In the genomic region with DNA sequence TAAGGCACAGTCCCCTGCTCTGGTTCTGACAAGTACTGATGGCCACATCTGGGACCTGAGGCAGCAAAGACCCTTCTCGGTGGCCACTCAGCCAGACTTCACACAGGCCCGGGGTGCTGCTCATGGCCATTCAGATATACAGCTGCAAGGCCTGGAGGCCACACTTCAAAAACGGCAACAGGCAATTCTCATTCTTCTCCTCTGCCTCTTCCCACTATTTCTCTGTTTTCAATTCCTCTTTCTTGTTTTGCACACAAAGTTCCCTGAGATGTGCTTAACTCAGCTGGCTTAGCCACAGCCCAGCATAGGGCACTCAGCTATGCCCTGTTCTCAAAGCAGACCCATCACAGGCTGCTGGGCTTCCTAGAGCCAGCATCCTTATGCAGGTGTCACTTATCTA, we compare ENCODE assay signal across 1 cellular context.
TF ChIP-seq lines count a peak whose summit lies in the region.

No MANE protein-coding gene starts in this region.

TF ChIP-seq in GM12878, 131 proteins besides CTCF, POLR2A, EP300 and RAD21 (continued from another document):
- TF ChIP-seq RELB (IDR thresholded peaks at IDR 0.05; ENCODE audit: low read depth) (0 out of 2 replicates have a peak, but pooled peaks have one; percentile 47), IRF4 (IDR thresholded peaks at IDR 0.05; ENCODE audit: low read depth, low read length) (peak; percentile 70; the same call in 1 of the 2 replicates), EED (IDR thresholded peaks at IDR 0.05; ENCODE audit: low read depth) (peak; percentile 70), LARP7 (IDR thresholded peaks at IDR 0.05) (no peak), SPI1 (IDR thresholded peaks at IDR 0.05; ENCODE audit: borderline replicate concordance, insufficient read depth, low read depth, low read length) (peak; percentile 94), ATF7 (IDR thresholded peaks at IDR 0.05; ENCODE audit: low read depth) (no peak), MTA2 (IDR thresholded peaks at IDR 0.05; ENCODE audit: low read depth) (peak; percentile 45; the same call in 1 of the 2 replicates), NFIC (IDR thresholded peaks at IDR 0.05; ENCODE audit: low read depth, low read length) (peak; percentile 39; the same call in 1 of the 2 replicates), CHD2 (IDR thresholded peaks at IDR 0.05; ENCODE audit: borderline replicate concordance, low read depth, low read length) (0 out of 2 replicates have a peak, but pooled peaks have one; percentile 37), RUNX3 (IDR thresholded peaks at IDR 0.05; ENCODE audit: low read length) (peak; percentile 65)
- TF ChIP-seq, protein P1, sequence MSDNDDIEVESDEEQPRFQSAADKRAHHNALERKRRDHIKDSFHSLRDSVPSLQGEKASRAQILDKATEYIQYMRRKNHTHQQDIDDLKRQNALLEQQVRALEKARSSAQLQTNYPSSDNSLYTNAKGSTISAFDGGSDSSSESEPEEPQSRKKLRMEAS (IDR thresholded peaks at IDR 0.05; ENCODE audit: low read depth, low read length) = no peak
